ENCODE assay signal across 11 cellular contexts in the genomic region with DNA sequence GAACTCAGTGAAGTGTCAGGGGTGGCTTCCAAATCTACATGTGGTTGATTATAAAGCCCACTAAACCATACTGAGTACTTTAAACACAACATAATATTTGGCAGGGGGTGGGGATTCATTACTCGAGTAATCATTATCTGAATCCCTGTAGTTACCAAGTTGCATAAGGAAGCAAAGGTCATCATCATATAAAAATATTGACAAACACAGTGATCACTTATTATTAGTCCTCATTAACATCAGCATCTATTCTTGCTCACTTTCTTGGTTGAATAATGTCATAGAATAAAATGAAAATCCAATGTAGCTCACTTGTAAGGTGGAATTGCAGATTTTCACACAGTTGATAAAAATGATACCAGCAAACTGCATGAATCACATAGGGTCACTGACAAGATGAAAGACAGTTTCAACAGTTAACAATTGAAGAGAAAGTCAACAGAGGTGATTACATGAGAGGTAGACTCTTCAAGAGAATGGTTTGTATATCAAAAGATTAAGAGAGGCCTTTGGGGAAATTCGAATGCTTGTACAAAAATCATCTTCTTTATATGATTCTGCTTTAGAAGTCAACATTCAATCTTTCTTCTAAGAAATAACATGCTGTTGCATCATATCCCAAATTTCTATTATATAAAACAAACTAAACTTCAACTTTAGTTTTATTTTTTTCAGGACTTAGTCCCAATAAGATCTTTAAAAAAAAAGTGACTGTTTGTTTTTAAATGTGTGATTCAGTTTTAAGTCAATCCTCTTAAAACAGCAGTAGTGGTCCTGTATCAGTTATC.
DNase-seq lines count a peak whose midpoint lies in the region; ATAC-seq and TF ChIP-seq lines count a peak whose summit lies in the region.
"Had no signal": no experiment of that assay in that cellular context is flagged by ENCODE, and none has a peak within 500 bp of the region (broad histone marks: within the 10 kb centered on the region; RNA-seq: fewer than 3 reads in every experiment).

No MANE protein-coding gene starts in this region.

- peak overlapping the region; percentile 71; the same call in 1 of the 2 replicates for H3K4ac ChIP-seq in IMR-90 (ENCODE audit: low read depth, low read length)

- no peak overlapping the region for H2AFZ ChIP-seq in IMR-90 (replicated peaks; ENCODE audit: low read length, poor library complexity)

- CTCF ChIA-PET in CD4-positive, alpha-beta T cell (lab: Charles Lee), result no interaction called here
- CTCF ChIA-PET in IMR-90 (lab: Yijun Ruan, JAX) (interaction anchor here (0.6 kb wide), 1 partner anchor 27 kb away, joined by 4 read pairs; no protein-coding TSS in a partner anchor), RWPE1 (lab: Yijun Ruan, JAX) (no interaction called here)

- H4K91ac ChIP-seq in IMR-90 (ENCODE audit: insufficient read depth, low read depth, low read length), result no peak overlapping the region

- peak overlapping the region; percentile 77 for H3K27ac Mint-ChIP-seq in CD4-positive, alpha-beta T cell

- no peak overlapping the region for H3K4me3 ChIP-seq in IMR-90 (ENCODE audit: insufficient read depth, low read depth, low read length)
- peak overlapping the region; percentile 26 for H3K4me3 ChIP-seq in psoas muscle

- no peak overlapping the region for H3K27ac ChIP-seq in CD4-positive, alpha-beta T cell (ENCODE audit: low read depth, low read length)
- peak overlapping the region; percentile 32; the same call in 1 of the 2 replicates for H3K27ac ChIP-seq in IMR-90 (ENCODE audit: insufficient read depth, low read length)
- peak overlapping the region; percentile 93 for H3K27ac ChIP-seq in caudate nucleus (ENCODE audit: low read depth, low read length)
- H3K27ac ChIP-seq in psoas muscle, result peak overlapping the region; percentile 94
- no peak overlapping the region for H3K27ac ChIP-seq in RWPE1

- H2BK20ac ChIP-seq in IMR-90 (ENCODE audit: low read depth, low read length), result peak overlapping the region; percentile 90; the same call in 1 of the 2 replicates

- no peak for DNase-seq in CD4-positive, alpha-beta T cell
- no peak for DNase-seq in IMR-90
- DNase-seq in caudate nucleus (lab: John Stamatoyannopoulos, UW), result no peak
- no peak for DNase-seq in psoas muscle
- DNase-seq in HUDEP-2 (lab: John Stamatoyannopoulos, UW; ENCODE audit: unreplicated experiment in 76 of 76), result no peak
- DNase-seq in RWPE1 (ENCODE audit: low spot score), result no peak
- DNase-seq: DMS153; effector memory CD4-positive, alpha-beta T cell; NCI-H2227 treated with DMSO at 0.1 percent for 48 hours; right cardiac atrium had no signal

- H3K4me3 Mint-ChIP-seq in CD4-positive, alpha-beta T cell, result no peak overlapping the region

- peak overlapping the region; percentile 88 to 94; a peak in 3 of 4 replicates for H4K8ac ChIP-seq in IMR-90 (ENCODE audit: low read depth in 2 of 2, low read length in 2 of 2)

- H2BK120ac ChIP-seq in IMR-90 (ENCODE audit: low read depth, low read length), result peak overlapping the region; percentile 93

- POLR2A ChIA-PET in CD4-positive, alpha-beta T cell (lab: Charles Lee), result interaction anchor here (0.6 kb wide), 1 partner anchor 31 kb away, joined by 4 read pairs; no protein-coding TSS in a partner anchor
- POLR2A ChIA-PET in IMR-90 (lab: Charles Lee; ENCODE audit: unreplicated experiment), result no interaction called here
- POLR2A ChIA-PET in RWPE1 (lab: Yijun Ruan, JAX; ENCODE audit: low non-redundant PET), result no interaction called here

- no peak for ATAC-seq in CD4-positive, alpha-beta T cell (ENCODE audit: poor library complexity)
- ATAC-seq in IMR-90 (ENCODE audit: low read depth) (no peak), psoas muscle (no peak), GM21619 (IDR thresholded peaks at IDR 0.05; ENCODE audit: unreplicated experiment) (no peak)
- ATAC-seq: right cardiac atrium had no signal

- H3K36me3 Mint-ChIP-seq in CD4-positive, alpha-beta T cell (ENCODE audit: low read depth), result peaks cover 60% of the 10 kb centered on the region

- H3K9me3 ChIP-seq in CD4-positive, alpha-beta T cell (ENCODE audit: control insufficient read depth, low read length), result no peaks in the 10 kb centered on the region
- no peaks in the 10 kb centered on the region for H3K9me3 ChIP-seq in IMR-90 (ENCODE audit: control insufficient read depth, insufficient read depth, low read length)
- no peaks in the 10 kb centered on the region for H3K9me3 ChIP-seq in psoas muscle

- no peak for TF ChIP-seq CTCF in CD4-positive, alpha-beta T cell (IDR thresholded peaks at IDR 0.05)
- TF ChIP-seq CTCF in IMR-90 (conservative IDR thresholded peaks at IDR 0.05; ENCODE audit: low read depth, low read length) (no peak), psoas muscle (IDR thresholded peaks at IDR 0.05) (no peak), RWPE1 (conservative IDR thresholded peaks at IDR 0.05; ENCODE audit: low read depth) (no peak)

- no peaks in the 10 kb centered on the region for H3K27me3 Mint-ChIP-seq in CD4-positive, alpha-beta T cell

- H2BK15ac ChIP-seq in IMR-90 (ENCODE audit: low read depth, low read length), result peak overlapping the region; percentile 93; the same call in 1 of the 3 replicates

- H3K14ac ChIP-seq in IMR-90 (replicated peaks; ENCODE audit: low read depth, low read length), result peak overlapping the region; percentile 92

- no peaks in the 10 kb centered on the region for H3K27me3 ChIP-seq in CD4-positive, alpha-beta T cell (ENCODE audit: control insufficient read depth, insufficient read depth, low read length)
- no peaks in the 10 kb centered on the region for H3K27me3 ChIP-seq in IMR-90 (ENCODE audit: control insufficient read depth, insufficient read depth, low read length)
- H3K27me3 ChIP-seq in psoas muscle (ENCODE audit: insufficient read depth in 3 of 3, low read length in 2 of 3), result no peaks in the 10 kb centered on the region

- H3K18ac ChIP-seq in IMR-90 (ENCODE audit: low read depth, low read length), result 0 out of 2 replicates have a peak overlapping the region, but pooled peaks have one; percentile 30

- peak overlapping the region; percentile 100 for H2BK5ac ChIP-seq in IMR-90 (ENCODE audit: low read depth, low read length, poor library complexity, severe bottlenecking)

- BruUV-seq in IMR-90 (replicated peaks; lab: Mats Ljungman, UMichigan), result no TSS peak

- no peak overlapping the region for H3K9ac ChIP-seq in IMR-90 (ENCODE audit: low read depth, low read length)

- WGBS in IMR-90 (ENCODE audit: extremely low coverage in 2 of 2, insufficient read length in 1 of 2), 2 experiments, result no CpG with 5 or more reads among the region's 2 CpGs
- WGBS in psoas muscle, 3 donors, result 72 to 98% (median 78%) methylated on average over 2 of the region's 2 CpGs

- H4K5ac ChIP-seq in IMR-90 (ENCODE audit: low read depth, low read length), result no peak overlapping the region

- H4K20me1 ChIP-seq in IMR-90 (ENCODE audit: insufficient read depth, low read length), result no peaks in the 10 kb centered on the region; the same call in 1 of the 2 replicates

- peaks cover 12 to 60% of the 10 kb centered on the region in 2 experiments for H3K79me1 ChIP-seq in IMR-90 (ENCODE audit: low read depth in 1 of 2, low read length in 2 of 2)

- no peak for TF ChIP-seq RAD21 in IMR-90 (IDR thresholded peaks at IDR 0.05; ENCODE audit: low read length)

- intact Hi-C loops in CD4-positive, alpha-beta T cell (cut with DNase I, micrococcal nuclease), result no loop called here
- intact Hi-C loops in IMR-90 (cut with micrococcal nuclease), result no loop called here
- intact Hi-C loops in psoas muscle (cut with DNase I), result no loop called here

- peak overlapping the region; percentile 95; the same call in 1 of the 2 replicates for H3K23ac ChIP-seq in IMR-90 (ENCODE audit: low read depth, low read length)

- peaks cover 20% of the 10 kb centered on the region for H3K9me1 ChIP-seq in IMR-90 (ENCODE audit: insufficient read depth, low read length)

- TF ChIP-seq POLR2A in IMR-90 (IDR thresholded peaks at IDR 0.05; ENCODE audit: low read depth, low read length), result no peak

- H3K9me3 Mint-ChIP-seq in CD4-positive, alpha-beta T cell, result no peaks in the 10 kb centered on the region

- H3K56ac ChIP-seq in IMR-90 (ENCODE audit: extremely low read depth, insufficient read depth, low read length), result peak overlapping the region; percentile 41; the same call in 1 of the 2 replicates

- H3K4me1 ChIP-seq in IMR-90 (ENCODE audit: control insufficient read depth, insufficient read depth, low read length) (peaks cover 45% of the 10 kb centered on the region), psoas muscle (peaks cover 98% of the 10 kb centered on the region)

- no peak overlapping the region for H2AK9ac ChIP-seq in IMR-90 (replicated peaks; ENCODE audit: low read depth, low read length, poor library complexity)

- H3K4me2 ChIP-seq in IMR-90 (ENCODE audit: low read depth, low read length), result no peak overlapping the region

- peak overlapping the region; percentile 44; the same call in 1 of the 2 replicates for H2AK5ac ChIP-seq in IMR-90 (ENCODE audit: low read depth, low read length)

- in situ Hi-C loops in IMR-90 (cut with MboI; ENCODE audit: low sequenced_read_pairs), result no loop called here

- H3K4me1 Mint-ChIP-seq in CD4-positive, alpha-beta T cell (ENCODE audit: low read depth), result peaks cover 83% of the 10 kb centered on the region

- dilution Hi-C loops in IMR-90 (cut with HindIII; ENCODE audit: low sequenced_read_pairs, unreplicated experiment), result no loop called here

- H3K36me3 ChIP-seq in IMR-90 (ENCODE audit: control insufficient read depth, insufficient read depth, low read length) (peaks cover 4% of the 10 kb centered on the region; the same call in 1 of the 2 replicates), psoas muscle (ENCODE audit: insufficient read depth in 1 of 2, low read depth in 1 of 2) (peaks cover 0 to 13% of the 10 kb centered on the region in 2 donors)

TF ChIP-seq in IMR-90, 13 proteins besides CTCF, POLR2A, EP300 and RAD21:
- TF ChIP-seq RFX5 (IDR thresholded peaks at IDR 0.05; ENCODE audit: low read depth, low read length) (no peak), NFE2L2 (IDR thresholded peaks at IDR 0.05; ENCODE audit: low read depth, low read length) (no peak), CHD1 (IDR thresholded peaks at IDR 0.05; ENCODE audit: low read depth, low read length) (no peak), MAFK (IDR thresholded peaks at IDR 0.05; ENCODE audit: low read depth, low read length) (no peak), USF2 (IDR thresholded peaks at IDR 0.05; ENCODE audit: low read depth, low read length) (no peak), CEBPB (IDR thresholded peaks at IDR 0.05; ENCODE audit: low read depth, low read length) (peak; percentile 65), SMC3 (IDR thresholded peaks at IDR 0.05; ENCODE audit: low read depth, low read length) (no peak)

Comparison
In these comparisons a context has a peak if more than half of its experiments do, and no peak if none do; other contexts are left out.
1. H3K27ac ChIP-seq: peak in IMR-90 (single experiment), caudate nucleus (single experiment) and psoas muscle (single experiment); none in CD4-positive, alpha-beta T cell (single experiment) and RWPE1 (single experiment).